28 cellular contexts compared by ENCODE assay signal in the genomic region with DNA sequence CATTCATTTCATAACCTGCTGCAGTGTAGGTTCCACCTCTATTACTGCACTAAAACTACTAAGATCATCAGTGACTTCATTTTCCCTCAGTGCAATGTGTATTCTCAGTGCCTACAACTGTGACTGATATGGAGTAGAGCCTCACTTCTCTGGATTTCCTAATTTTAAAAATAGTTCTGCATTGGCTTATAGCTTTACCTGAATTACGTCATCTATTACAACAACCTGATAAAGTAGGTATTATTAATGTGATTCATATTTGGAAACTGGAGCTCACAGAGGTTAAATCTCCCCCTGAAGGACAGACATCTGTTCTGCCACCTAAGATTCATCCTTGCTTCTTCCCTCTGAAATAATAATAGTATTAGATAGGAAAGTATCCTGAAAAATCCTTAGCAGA.
DNase-seq lines count a peak whose midpoint lies in the region; ATAC-seq, FAIRE-seq and TF ChIP-seq lines count a peak whose summit lies in the region.
"Had no signal": no experiment of that assay in that cellular context is flagged by ENCODE, and none has a peak within 500 bp of the region (broad histone marks: within the 10 kb centered on the region; RNA-seq: fewer than 3 reads in every experiment).

No MANE protein-coding gene starts in this region.

- DNase-seq in HepG2 (ENCODE audit: low spot score): no peak
- DNase-seq in right lobe of liver: no peak
- peak; percentile 36 for DNase-seq in NCI-H69 (lab: John Stamatoyannopoulos, UW)
- no peak for DNase-seq in activated CD4-positive, CD25-positive, alpha-beta regulatory T cell (lab: John Stamatoyannopoulos, UW)
- DNase-seq in SW 1271 (lab: John Stamatoyannopoulos, UW): no peak
- DNase-seq: AML-193; BE2C; C1 segment of cervical spinal cord; CD4-positive, alpha-beta memory T cell; CD4-positive, CD25-positive, alpha-beta regulatory T cell; CD8-positive, alpha-beta memory T cell; COR-L47; DMS 273 treated with DMSO at 0.1 percent for 48 hours; DMS153; DMS53; DMS79; DND-41; EL; GDM1 had no signal

- no peak for TF ChIP-seq POLR2A in HepG2 (IDR thresholded peaks at IDR 0.05; ENCODE audit: insufficient read depth in 1 of 2, low read depth in 2 of 2, low read length in 2 of 2)
- TF ChIP-seq POLR2A in right lobe of liver (IDR thresholded peaks at IDR 0.05): no peak

- H2AFZ ChIP-seq in HepG2 (ENCODE audit: low read length): no peak overlapping the region

- ATAC-seq in HepG2 (no peak), right lobe of liver (no peak), HG03159 (IDR thresholded peaks at IDR 0.05; ENCODE audit: unreplicated experiment) (peak; percentile 11), GM19397 (IDR thresholded peaks at IDR 0.05; ENCODE audit: unreplicated experiment) (no peak)
- ATAC-seq: A549, GM12878 had no signal

- TF ChIP-seq CTCF in HepG2 (CRISPR knock-in tag; IDR thresholded peaks at IDR 0.05): no peak
- TF ChIP-seq CTCF in right lobe of liver (IDR thresholded peaks at IDR 0.05): no peak

- H3K36me3 ChIP-seq in HepG2 (replicated peaks in 1 of 2; ENCODE audit: control insufficient read depth in 1 of 2, insufficient read depth in 2 of 2, low read length in 2 of 2) (no peaks in the 10 kb centered on the region), right lobe of liver (no peaks in the 10 kb centered on the region)
- H3K36me3 ChIP-seq: BE2C, BLaER1 had no signal

- WGBS in HepG2 (ENCODE audit: low lambda C conversion rate): 0% methylated on average over 1 of the region's 1 CpG
- 94% methylated on average over 1 of the region's 1 CpG for WGBS in right lobe of liver (ENCODE audit: insufficient coverage, low coverage, low lambda C conversion rate, missing lambda C conversion rate)

- no TSS peak for BruUV-seq in HepG2 (replicated peaks; lab: Mats Ljungman, UMichigan)

- no peaks in the 10 kb centered on the region for H3K4me1 ChIP-seq in HepG2 (ENCODE audit: insufficient read depth, low read length)
- H3K4me1 ChIP-seq in right lobe of liver: no peaks in the 10 kb centered on the region
- H3K4me1 ChIP-seq: A549, BE2C, BLaER1 had no signal

- in situ Hi-C loops in HepG2 (cut with HindIII; ENCODE audit: extremely low pct_ligation_motif_present, low pct_unique_long_range_greater_than_20kb): no loop called here

- POLR2A ChIA-PET in HepG2 (lab: Yijun Ruan, JAX): no interaction called here

- CTCF ChIA-PET in HepG2 (lab: Yijun Ruan, JAX; ENCODE audit: low intra/inter-chr PET ratio, low total read pairs): no interaction called here

- TF ChIP-seq RAD21 in HepG2 (CRISPR knock-in tag; IDR thresholded peaks at IDR 0.05): no peak

- no peaks in the 10 kb centered on the region for H3K79me2 ChIP-seq in HepG2 (ENCODE audit: insufficient read depth, low read length)

- H3K4me3 ChIP-seq in HepG2 (replicated peaks in 1 of 3; ENCODE audit: insufficient read depth in 1 of 3, low read depth in 2 of 3, low read length in 3 of 3): no peak overlapping the region
- H3K4me3 ChIP-seq in right lobe of liver: no peak overlapping the region
- H3K4me3 ChIP-seq: A549, BLaER1, GM12878 had no signal

- no peak for FAIRE-seq in HepG2 (lab: Jason Lieb, UNC)
- FAIRE-seq: A549, GM12878, GM12892, GM18507, GM19239 had no signal

- H4K20me1 ChIP-seq in HepG2 (ENCODE audit: insufficient read depth, low read length): no peaks in the 10 kb centered on the region
- H4K20me1 ChIP-seq: BLaER1 had no signal

- no peak overlapping the region for H3K4me2 ChIP-seq in HepG2 (ENCODE audit: low read depth, low read length)
- H3K4me2 ChIP-seq: A549, BLaER1 had no signal

- no peak for TF ChIP-seq EP300 in HepG2 (IDR thresholded peaks at IDR 0.05; ENCODE audit: low read depth in 2 of 2, low read length in 2 of 2)
- TF ChIP-seq EP300 in HepG2 (CRISPR knock-in tag; IDR thresholded peaks at IDR 0.05; ENCODE audit: borderline replicate concordance): no peak

- H3K27me3 ChIP-seq in HepG2 (ENCODE audit: control insufficient read depth in 1 of 2, insufficient read depth in 2 of 2, low read length in 2 of 2): no peaks in the 10 kb centered on the region
- no peaks in the 10 kb centered on the region for H3K27me3 ChIP-seq in right lobe of liver
- H3K27me3 ChIP-seq: BE2C, BLaER1 had no signal

- H3K27ac ChIP-seq in HepG2 (ENCODE audit: extremely low read length, insufficient read depth, low read length): no peak overlapping the region
- H3K27ac ChIP-seq in right lobe of liver: no peak overlapping the region
- H3K27ac ChIP-seq: 22Rv1, A549, BLaER1 had no signal

- no peak overlapping the region for H3K9ac ChIP-seq in HepG2 (ENCODE audit: insufficient read depth, low read depth, low read length)
- H3K9ac ChIP-seq: BLaER1 had no signal

- intact Hi-C loops in HepG2 (cut with micrococcal nuclease; ENCODE audit: unreplicated experiment): no loop called here
- intact Hi-C loops in right lobe of liver (cut with DNase I): no loop called here

- H3K9me3 ChIP-seq in HepG2 (ENCODE audit: low read length) (no peaks in the 10 kb centered on the region), right lobe of liver (no peaks in the 10 kb centered on the region)
- H3K9me3 ChIP-seq: A549, BE2C, BLaER1 had no signal

TF ChIP-seq in HepG2, 621 proteins besides CTCF, POLR2A, EP300 and RAD21:
- peak; percentile 45; the same call in 1 of the 2 replicates for TF ChIP-seq CREB1 (IDR thresholded peaks at IDR 0.05)
- no peak for TF ChIP-seq CREB1 (CRISPR knock-in tag; IDR thresholded peaks at IDR 0.05)
- no peak for TF ChIP-seq TOPORS (CRISPR knock-in tag; IDR thresholded peaks at IDR 0.05)
- TF ChIP-seq ATF7 (IDR thresholded peaks at IDR 0.05): peak; percentile 95
- TF ChIP-seq ATF7 (CRISPR knock-in tag; IDR thresholded peaks at IDR 0.05): no peak
- TF ChIP-seq MTF1 (CRISPR knock-in tag; IDR thresholded peaks at IDR 0.05): no peak
TF ChIP-seq in HepG2: peak in this region for 2.
